2 cellular contexts compared by ENCODE assay signal in genomic region chr19:4154571-4155312, GRCh38.
TF ChIP-seq lines count a peak whose summit lies in the region.

No MANE protein-coding gene starts in this region.

TF ChIP-seq in H1, 55 proteins besides CTCF, POLR2A, EP300 and RAD21:
- TF ChIP-seq BCL11A (IDR thresholded peaks at IDR 0.05; ENCODE audit: low read depth in 2 of 2, low read length in 2 of 2) (no peak), TCF12 (IDR thresholded peaks at IDR 0.05; ENCODE audit: low read depth, low read length) (no peak), CHD7 (IDR thresholded peaks at IDR 0.05; ENCODE audit: insufficient replicate concordance, low read length) (no peak), CHD2 (IDR thresholded peaks at IDR 0.05; ENCODE audit: low read length) (no peak), RNF2 (IDR thresholded peaks at IDR 0.05; ENCODE audit: borderline replicate concordance, low read depth, low read length, missing control alignments, poor library complexity, severe bottlenecking) (no peak)

TF ChIP-seq in liver, 16 proteins besides CTCF, POLR2A, EP300 and RAD21:
- TF ChIP-seq HNF4A (conservative IDR thresholded peaks at IDR 0.05), result peak; percentile 22 to 73
- TF ChIP-seq JUND (IDR thresholded peaks at IDR 0.05), result no peak
